In the genomic region with DNA sequence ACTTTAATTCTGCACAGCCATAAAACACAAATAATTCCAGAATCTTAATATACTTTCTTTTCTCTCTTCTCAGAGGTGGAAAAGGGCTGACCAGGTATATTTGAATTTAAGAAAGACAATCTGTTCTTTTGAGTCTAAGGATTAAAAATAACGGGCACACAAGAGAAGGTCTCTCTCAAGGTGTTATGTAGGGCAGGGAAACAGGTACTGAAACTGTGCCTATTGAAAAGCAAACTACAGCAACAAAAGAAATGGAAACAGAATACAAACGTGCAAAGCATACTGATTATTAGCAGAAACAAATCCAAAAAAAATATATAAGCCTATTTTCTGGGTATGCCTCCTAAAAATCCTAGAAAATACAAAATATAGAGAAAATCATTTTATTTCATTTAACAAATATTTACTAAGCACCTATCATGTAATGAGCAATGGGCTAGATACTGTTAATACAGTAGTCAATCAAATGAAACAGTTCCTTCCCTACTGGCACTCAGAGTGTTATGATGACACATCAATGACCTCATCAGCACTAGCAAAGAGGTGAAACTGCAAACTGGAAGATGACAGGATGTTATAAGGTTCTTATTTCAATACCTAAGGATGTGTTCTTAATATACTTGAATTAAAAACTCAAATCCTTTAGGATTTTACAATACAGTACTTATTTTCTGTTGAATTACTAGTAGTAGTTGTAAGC, we compare ENCODE assay signal across 9 cellular contexts.
DNase-seq lines count a peak whose midpoint lies in the region; ATAC-seq and TF ChIP-seq lines count a peak whose summit lies in the region.
"Had no signal": no experiment of that assay in that cellular context is flagged by ENCODE, and none has a peak within 500 bp of the region (broad histone marks: within the 10 kb centered on the region; RNA-seq: fewer than 3 reads in every experiment).

No MANE protein-coding gene starts in this region.

- no peak for TF ChIP-seq CTCF in NB4 (IDR thresholded peaks at IDR 0.05; ENCODE audit: low read depth, low read length)

- TF ChIP-seq POLR2A in NB4 (IDR thresholded peaks at IDR 0.05; ENCODE audit: extremely low read depth, insufficient read length) = no peak
- no peak for TF ChIP-seq POLR2A in erythroblast (IDR thresholded peaks at IDR 0.05; ENCODE audit: low read length)

- peak; percentile 58 for ATAC-seq in GM21367 (IDR thresholded peaks at IDR 0.05; ENCODE audit: unreplicated experiment)
- no peak for ATAC-seq in GM19467 (IDR thresholded peaks at IDR 0.05; ENCODE audit: unreplicated experiment)

- in situ Hi-C loops in ACHN (cut with HindIII; ENCODE audit: low pct_ligation_motif_present, low pct_unique_long_range_greater_than_20kb, low sequenced_read_pairs) = no loop called here

- DNase-seq in ACHN (peak; percentile 49), NB4 (ENCODE audit: low read depth) (peak; percentile 40), erythroblast (lab: John Stamatoyannopoulos, UW) (peak; percentile 28 to 82), NCI-H1048 (lab: John Stamatoyannopoulos, UW) (no peak)
- DNase-seq in stimulated activated naive CD4-positive, alpha-beta T cell (lab: John Stamatoyannopoulos, UW) = no peak
- no peak for DNase-seq in activated CD4-positive, alpha-beta T cell treated with anti-CD3 and anti-CD28 coated beads for 1 hour
- DNase-seq: H7 had no signal

- H3K4me3 ChIP-seq in NB4 (ENCODE audit: low read depth, low read length) = no peak overlapping the region

Comparison
In these comparisons a context has a peak if more than half of its experiments do, and no peak if none do; other contexts are left out.
1. DNase-seq: peak in ACHN (single experiment), NB4 (single experiment) and erythroblast (2 of 2); none in stimulated activated naive CD4-positive, alpha-beta T cell (0 of 6), NCI-H1048 (single experiment) and activated CD4-positive, alpha-beta T cell treated with anti-CD3 and anti-CD28 coated beads for 1 hour (single experiment).